Comparison of ENCODE assay signal across 8 cellular contexts in the genomic region with DNA sequence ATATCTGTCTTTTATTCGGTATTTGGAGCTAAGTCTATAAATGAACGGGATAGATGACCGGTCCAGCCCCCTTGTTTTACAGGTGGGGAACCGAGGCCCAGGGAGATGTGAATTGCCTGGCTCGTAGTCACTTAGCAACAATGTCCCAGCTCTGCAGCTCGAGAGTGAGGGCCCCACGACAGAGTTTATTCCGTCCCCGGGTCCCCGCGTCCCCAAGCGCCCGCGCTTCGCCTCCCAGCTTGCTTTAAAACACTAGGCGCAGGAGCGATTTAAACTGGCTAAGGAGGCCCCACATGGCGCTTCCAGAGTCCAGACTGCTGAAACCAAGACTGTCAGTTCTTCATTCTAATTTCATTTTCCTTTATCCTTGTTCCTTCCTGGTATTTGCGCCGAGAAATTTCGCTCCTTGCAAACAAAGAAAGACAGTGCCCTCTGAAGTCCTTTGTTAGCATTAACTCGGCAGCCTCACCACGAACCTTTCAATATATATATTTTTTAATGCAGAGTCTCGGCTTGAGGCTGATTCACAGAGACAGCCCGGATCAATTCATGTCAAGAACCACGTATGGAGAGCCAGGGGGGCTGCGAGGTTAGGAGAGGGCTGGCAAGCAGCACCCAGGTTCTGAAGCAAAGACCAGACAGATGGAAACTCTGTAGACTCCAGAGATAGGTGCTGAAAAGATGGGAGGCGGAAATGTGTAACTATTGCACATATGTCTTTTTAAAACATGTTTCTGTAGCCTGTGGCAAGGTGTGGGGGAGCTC. TPM values are rescaled to one million over a fixed set of nuclear protein-coding genes. Genes with fewer than 3 reads are reported as not detected.
DNase-seq lines count a peak whose midpoint lies in the region; ATAC-seq, FAIRE-seq and TF ChIP-seq lines count a peak whose summit lies in the region.

No MANE protein-coding gene starts in this region.

- H3K27me3 ChIP-seq in HL-60 (ENCODE audit: insufficient read depth, poor library complexity, severe bottlenecking) (no peaks in the 10 kb centered on the region), RWPE2 (ENCODE audit: insufficient read depth, poor library complexity, severe bottlenecking) (no peaks in the 10 kb centered on the region), kidney epithelial cell (ENCODE audit: control insufficient read depth, insufficient read depth, low read length) (no peaks in the 10 kb centered on the region), small intestine (ENCODE audit: control insufficient read depth in 2 of 2, insufficient read depth in 2 of 2, low read length in 2 of 2) (no peaks in the 10 kb centered on the region)

- H3K36me3 ChIP-seq in RWPE2 (ENCODE audit: low read depth) = peaks cover 7% of the 10 kb centered on the region; the same call in 1 of the 2 replicates
- no peaks in the 10 kb centered on the region for H3K36me3 ChIP-seq in kidney epithelial cell (ENCODE audit: control insufficient read depth, insufficient read depth, low read length)
- H3K36me3 ChIP-seq in small intestine (ENCODE audit: control insufficient read depth in 2 of 2, insufficient read depth in 2 of 2, low read length in 2 of 2) = no peaks in the 10 kb centered on the region

- H3K4me1 ChIP-seq in RWPE2 (ENCODE audit: insufficient read depth, poor library complexity, severe bottlenecking) (peaks cover 42% of the 10 kb centered on the region), small intestine (ENCODE audit: control insufficient read depth in 2 of 2, insufficient read depth in 1 of 2, low read depth in 1 of 2, low read length in 1 of 2) (peaks cover 0 to 8% of the 10 kb centered on the region in 2 donors)

- no peaks in the 10 kb centered on the region for H3K9me3 ChIP-seq in RWPE2 (ENCODE audit: severe bottlenecking)
- no peaks in the 10 kb centered on the region for H3K9me3 ChIP-seq in small intestine (ENCODE audit: control insufficient read depth, low read depth)

- WGBS in small intestine, 3 donors = 5 to 7% (median 6%) methylated on average over 28 of the region's 28 CpGs

- H3K27ac ChIP-seq in HL-60 (replicated peaks) = peak overlapping the region; percentile 53
- H3K27ac ChIP-seq in RWPE2 (ENCODE audit: poor library complexity, severe bottlenecking) = peak overlapping the region; percentile 94
- H3K27ac ChIP-seq in small intestine (ENCODE audit: low read depth in 1 of 2, low read length in 1 of 2) = peak overlapping the region; percentile 82 to 96

- ATAC-seq in RWPE2 (ENCODE audit: low read depth) = peak; percentile 1; the same call in 2 of the 3 replicates

- no peak for FAIRE-seq in small intestine (lab: Jason Lieb, UNC)

- H3K4me3 ChIP-seq in HL-60 (replicated peaks; ENCODE audit: insufficient read depth, low read length) = peak overlapping the region; percentile 66
- H3K4me3 ChIP-seq in RWPE2 (ENCODE audit: severe bottlenecking) = peak overlapping the region; percentile 93
- peak overlapping the region; percentile 79 to 98 for H3K4me3 ChIP-seq in cardiac fibroblast (replicated peaks in 1 of 2; ENCODE audit: low read depth in 2 of 2, low read length in 2 of 2)
- H3K4me3 ChIP-seq in kidney epithelial cell (ENCODE audit: low read depth, low read length) = peak overlapping the region; percentile 97
- H3K4me3 ChIP-seq in small intestine (ENCODE audit: low read depth in 1 of 2, low read length in 2 of 2) = peak overlapping the region in 1 of 2 donors; percentile 68

- TF ChIP-seq CTCF in HL-60 (IDR thresholded peaks at IDR 0.05; ENCODE audit: insufficient read depth, low read length) (no peak), RWPE2 (IDR thresholded peaks at IDR 0.05; ENCODE audit: poor library complexity, severe bottlenecking) (peak; percentile 93), cardiac fibroblast (IDR thresholded peaks at IDR 0.05; ENCODE audit: low read depth, low read length) (peak; percentile 69), kidney epithelial cell (IDR thresholded peaks at IDR 0.05; ENCODE audit: insufficient read depth, low read length, poor library complexity, severe bottlenecking) (peak; percentile 61)

- DNase-seq in COLO668 (lab: John Stamatoyannopoulos, UW; ENCODE audit: unreplicated experiment) (peak; percentile 30), HL-60 (ENCODE audit: low read depth in 1 of 2, low spot score in 1 of 2) (peak in 1 of 2 experiments; percentile 35), RWPE2 (ENCODE audit: low spot score) (no peak), cardiac fibroblast (ENCODE audit: low read depth in 2 of 2) (peak; percentile 90 to 91), kidney epithelial cell (ENCODE audit: low read depth) (no peak), small intestine (peak; percentile 90), GM19238 (ENCODE audit: insufficient read length, low spot score) (no peak)
- no peak for DNase-seq in activated CD4-positive, CD25-positive, alpha-beta regulatory T cell (lab: John Stamatoyannopoulos, UW)

RNA-seq across cellular contexts. Expression of a gene that starts 1.4 kb away (rescaled TPM):
- total RNA-seq in kidney epithelial cell = 72.5 and 104 TPM in 2 replicates
- 10 to 100 TPM in 2 of 3 donors, 1 to 10 TPM in 1; 6.8 to 20.0 (median 13.9) TPM for polyA plus RNA-seq in small intestine

RNA-seq across cellular contexts. Expression of a gene that starts 43.1 kb away (rescaled TPM):
- total RNA-seq in kidney epithelial cell = 101 and 122 TPM in 2 replicates
- 100 to 1,000 TPM in 2 of 3 donors, 10 to 100 TPM in 1; 63.5 to 114 (median 109) TPM for polyA plus RNA-seq in small intestine

Comparison
In these comparisons a context has a peak if more than half of its experiments do, and no peak if none do; other contexts are left out.
1. DNase-seq: peak in COLO668 (single experiment), cardiac fibroblast (2 of 2) and small intestine (single experiment); none in RWPE2 (single experiment), kidney epithelial cell (single experiment), GM19238 (single experiment) and activated CD4-positive, CD25-positive, alpha-beta regulatory T cell (0 of 4).
2. Peak in every context shown above with its lines, with median percentiles within 50 percentile points of each other: H3K27ac ChIP-seq.